ENCODE assay signal across 18 cellular contexts in genomic region chr9:133582501-133583045, GRCh38. TPM values are rescaled to one million over a fixed set of nuclear protein-coding genes. Genes with fewer than 3 reads are reported as not detected.
DNase-seq lines count a peak whose midpoint lies in the region; ATAC-seq and TF ChIP-seq lines count a peak whose summit lies in the region.
"Had no signal": no experiment of that assay in that cellular context is flagged by ENCODE, and none has a peak within 500 bp of the region (broad histone marks: within the 10 kb centered on the region; RNA-seq: fewer than 3 reads in every experiment).

No MANE protein-coding gene starts in this region.

- H3K9me3 ChIP-seq in left ventricle myocardium inferior (replicated peaks): no peaks in the 10 kb centered on the region

- H3K27ac ChIP-seq in left ventricle myocardium inferior (replicated peaks): peak overlapping the region; percentile 81

- H3K9me3 Mint-ChIP-seq in mesothelial cell of epicardium: no peaks in the 10 kb centered on the region

- no peaks in the 10 kb centered on the region for H3K36me3 Mint-ChIP-seq in mesothelial cell of epicardium
- H3K36me3 Mint-ChIP-seq: CD14-positive monocyte had no signal

- H3K4me3 Mint-ChIP-seq in mesothelial cell of epicardium: no peak overlapping the region
- H3K4me3 Mint-ChIP-seq: CD14-positive monocyte had no signal

- intact Hi-C loops in Right ventricle myocardium inferior (cut with DNase I) (loop anchor here (2.0 to 10.0 kb wide), 3 partner anchors 48 to 142 kb away; partner anchors contain the start of gene ADAMTSL2), cardiac septum (cut with DNase I) (loop anchor here (5.0 kb wide), 1 partner anchor 100 kb away; no protein-coding TSS in a partner anchor), left ventricle myocardium inferior (cut with micrococcal nuclease) (no loop called here)

- H3K27ac Mint-ChIP-seq in mesothelial cell of epicardium: peak overlapping the region; percentile 84
- H3K27ac Mint-ChIP-seq: CD14-positive monocyte had no signal

- TF ChIP-seq CTCF in left ventricle myocardium inferior (IDR thresholded peaks at IDR 0.05; ENCODE audit: borderline replicate concordance): no peak
- TF ChIP-seq CTCF in mesothelial cell of epicardium (IDR thresholded peaks at IDR 0.05; ENCODE audit: unreplicated experiment): no peak

- H3K4me1 ChIP-seq in left ventricle myocardium inferior: peaks cover 56% of the 10 kb centered on the region

- no peak overlapping the region for H3K4me3 ChIP-seq in left ventricle myocardium inferior

- H3K27me3 ChIP-seq in left ventricle myocardium inferior (ENCODE audit: low read depth): peaks cover 52% of the 10 kb centered on the region

- peak; percentile 66 for DNase-seq in Right ventricle myocardium inferior (ENCODE audit: missing footprints)
- DNase-seq in cardiac septum (ENCODE audit: low spot score): no peak
- DNase-seq in left ventricle myocardium inferior: no peak
- DNase-seq in mesothelial cell of epicardium (ENCODE audit: low spot score in 2 of 2, unreplicated experiment in 2 of 2): no peak
- no peak for DNase-seq in activated CD8-positive, alpha-beta memory T cell treated with anti-CD3 and anti-CD28 coated beads, Interleukin-2, amount 50 U/mL, for 4 hours
- no peak for DNase-seq in NCI-H226
- no peak for DNase-seq in kidney tubule cell (ENCODE audit: low spot score)
- no peak for DNase-seq in HuH-7.5 (ENCODE audit: low spot score)
- DNase-seq: Calu3, DMS79 treated with DMSO at 0.1 percent for 48 hours, NCI-H1436 treated with DMSO at 0.1 percent for 48 hours, NCI-H446, NCI-H748 treated with DMSO at 0.1 percent for 48 hours, SHP77 treated with DMSO at 0.1 percent for 48 hours had no signal

- no peaks in the 10 kb centered on the region for H3K36me3 ChIP-seq in left ventricle myocardium inferior

- ATAC-seq in Right ventricle myocardium inferior: no peak
- ATAC-seq: HCT116, Panc1 had no signal

- peaks cover 3% of the 10 kb centered on the region for H3K27me3 Mint-ChIP-seq in mesothelial cell of epicardium (ENCODE audit: low read depth)

- H3K4me1 Mint-ChIP-seq in mesothelial cell of epicardium: peaks cover 45% of the 10 kb centered on the region
- H3K4me1 Mint-ChIP-seq: CD14-positive monocyte had no signal

RNA-seq across cellular contexts. Expression of gene FAM163B, which starts 26.6 kb away (rescaled TPM):
- total RNA-seq in Right ventricle myocardium inferior (0.22 TPM), cardiac septum (not detected), left ventricle myocardium inferior (not detected), mesothelial cell of epicardium (0.22 to 0.72 TPM (median 0.72 TPM) in 3 replicates)
- total RNA-seq: A172, Calu3 had no signal

RNA-seq across cellular contexts. Expression of gene ADAMTSL2, which starts 48.1 kb away (rescaled TPM):
- total RNA-seq in Right ventricle myocardium inferior (9.5 TPM), cardiac septum (9.6 TPM), left ventricle myocardium inferior (6.0 TPM), mesothelial cell of epicardium (6.2 to 7.0 TPM (median 6.5 TPM) in 3 replicates)

RNA-seq across cellular contexts. Expression of gene DBH, which starts 53.6 kb away (rescaled TPM):
- total RNA-seq in Right ventricle myocardium inferior: not detected
- not detected for total RNA-seq in cardiac septum
- total RNA-seq in left ventricle myocardium inferior: not detected
- not detected in 3 replicates for total RNA-seq in mesothelial cell of epicardium
- total RNA-seq: A172, Calu3 had no signal

RNA-seq across cellular contexts. Expression of gene MYMK, which starts 57.8 kb away (rescaled TPM):
- total RNA-seq in Right ventricle myocardium inferior (not detected), cardiac septum (not detected), left ventricle myocardium inferior (not detected), mesothelial cell of epicardium (not detected in 3 replicates)
- total RNA-seq: A172, Calu3 had no signal
